18 cellular contexts compared by ENCODE assay signal in genomic region chr4:99395595-99396364, GRCh38. TPM values are rescaled to one million over a fixed set of nuclear protein-coding genes. Genes with fewer than 3 reads are reported as not detected.
DNase-seq lines count a peak whose midpoint lies in the region; ATAC-seq and TF ChIP-seq lines count a peak whose summit lies in the region.
"Had no signal": no experiment of that assay in that cellular context is flagged by ENCODE, and none has a peak within 500 bp of the region (broad histone marks: within the 10 kb centered on the region; RNA-seq: fewer than 3 reads in every experiment).

No MANE protein-coding gene starts in this region.

- no TSS peak for BruUV-seq in PC-3 (replicated peaks; lab: Mats Ljungman, UMichigan)

- H3K27ac Mint-ChIP-seq in activated naive CD4-positive, alpha-beta T cell treated with anti-CD3 and anti-CD28 coated beads, Interleukin-2, amount 10 ng/mL, durations not matched to agents 7 days and 5 days, result no peak overlapping the region
- H3K27ac Mint-ChIP-seq in activated naive CD4-positive, alpha-beta T cell treated with anti-CD3 and anti-CD28 coated beads, Interleukin-2, amount 50 U/mL, for 72 hours, result no peak overlapping the region
- H3K27ac Mint-ChIP-seq: activated T-helper 2 cell treated with anti-CD3 and anti-CD28 coated beads, Interferon-gamma antibody, Interleukin-2, Interleukin-4, amounts not matched to agents 10 μg/mL and 5 μg/mL and 100 μg/mL, durations not matched to agents 14 hours and 24 hours and 36 hours; CD8-positive, alpha-beta memory T cell had no signal

- no peaks in the 10 kb centered on the region for H3K36me3 Mint-ChIP-seq in activated naive CD4-positive, alpha-beta T cell treated with anti-CD3 and anti-CD28 coated beads, Interleukin-2, amount 10 ng/mL, durations not matched to agents 7 days and 5 days
- H3K36me3 Mint-ChIP-seq in activated naive CD4-positive, alpha-beta T cell treated with anti-CD3 and anti-CD28 coated beads, Interleukin-2, amount 50 U/mL, for 72 hours, result no peaks in the 10 kb centered on the region
- H3K36me3 Mint-ChIP-seq: CD8-positive, alpha-beta memory T cell; mesothelial cell of epicardium had no signal

- no peak overlapping the region for H3K4me3 Mint-ChIP-seq in activated naive CD4-positive, alpha-beta T cell treated with anti-CD3 and anti-CD28 coated beads, Interleukin-2, amount 10 ng/mL, durations not matched to agents 7 days and 5 days
- H3K4me3 Mint-ChIP-seq: CD8-positive, alpha-beta memory T cell; mesothelial cell of epicardium had no signal

- H3K27me3 ChIP-seq in DND-41 (ENCODE audit: insufficient read depth, low read length, poor library complexity), result no peaks in the 10 kb centered on the region
- no peaks in the 10 kb centered on the region for H3K27me3 ChIP-seq in PC-3 (ENCODE audit: low read length)

- H3K4me2 ChIP-seq in DND-41 (ENCODE audit: insufficient read depth, low read length) (no peak overlapping the region), PC-3 (ENCODE audit: low read length) (peak overlapping the region; percentile 38; the same call in 1 of the 2 replicates)

- TF ChIP-seq CTCF in DND-41 (IDR thresholded peaks at IDR 0.05; ENCODE audit: borderline replicate concordance, extremely low read depth, low read length, poor library complexity, severe bottlenecking), result no peak
- no peak for TF ChIP-seq CTCF in PC-3 (conservative IDR thresholded peaks at IDR 0.05; ENCODE audit: low read depth, low read length)

- intact Hi-C loops in PC-3 (cut with micrococcal nuclease), result no loop called here

- CTCF ChIA-PET in PC-3 (lab: Charles Lee), result no interaction called here
- CTCF ChIA-PET in activated naive CD4-positive, alpha-beta T cell treated with anti-CD3 and anti-CD28 coated beads, Interleukin-2, amount 10 ng/mL, durations not matched to agents 7 days and 5 days (lab: Charles Lee), result no interaction called here

- H3K27ac ChIP-seq in DND-41 (ENCODE audit: low read length), result no peak overlapping the region
- peak overlapping the region; percentile 3; the same call in 1 of the 2 replicates for H3K27ac ChIP-seq in PC-3 (ENCODE audit: low read length)

- H3K4me1 ChIP-seq in DND-41 (ENCODE audit: insufficient read depth, low read length) (peaks cover 9% of the 10 kb centered on the region), PC-3 (ENCODE audit: insufficient read depth, low read length) (peaks cover 12% of the 10 kb centered on the region)

- POLR2A ChIA-PET in PC-3 (lab: Charles Lee; ENCODE audit: unreplicated experiment), result interaction anchor here (0.5 kb wide), 1 partner anchor 47 kb away, joined by 4 read pairs; no protein-coding TSS in a partner anchor

- H2AFZ ChIP-seq in DND-41 (ENCODE audit: low read depth, low read length), result no peak overlapping the region
- H2AFZ ChIP-seq in PC-3 (ENCODE audit: low read length), result no peak overlapping the region

- no peaks in the 10 kb centered on the region for H3K9me3 Mint-ChIP-seq in activated naive CD4-positive, alpha-beta T cell treated with anti-CD3 and anti-CD28 coated beads, Interleukin-2, amount 10 ng/mL, durations not matched to agents 7 days and 5 days
- peaks cover 0 to 10% of the 10 kb centered on the region in 2 donors for H3K9me3 Mint-ChIP-seq in activated naive CD4-positive, alpha-beta T cell treated with anti-CD3 and anti-CD28 coated beads, Interleukin-2, amount 50 U/mL, for 72 hours

- ATAC-seq in DND-41 (ENCODE audit: insufficient read depth, low read depth) (peak; percentile 81), PC-3 (peak; percentile 24)
- no peak for ATAC-seq in activated naive CD4-positive, alpha-beta T cell treated with anti-CD3 and anti-CD28 coated beads, Interleukin-2, amount 50 U/mL, for 72 hours

- DNase-seq in DND-41 (peak; percentile 11), PC-3 (peak; percentile 58), fibroblast of peridontal ligament (ENCODE audit: extremely low read depth) (peak; percentile 71), renal cortical epithelial cell (ENCODE audit: low read depth) (peak; percentile 92), dermis blood vessel endothelial cell (no peak), NCI-H345 (lab: John Stamatoyannopoulos, UW) (no peak)
- no peak for DNase-seq in activated naive CD4-positive, alpha-beta T cell treated with anti-CD3 and anti-CD28 coated beads, Interleukin-2, amount 10 ng/mL, durations not matched to agents 7 days and 5 days
- DNase-seq in activated naive CD4-positive, alpha-beta T cell treated with anti-CD3 and anti-CD28 coated beads, Interleukin-2, amount 50 U/mL, for 72 hours (ENCODE audit: low spot score in 2 of 2), result no peak
- DNase-seq: activated CD4-positive, CD25-positive, alpha-beta regulatory T cell treated with anti-CD3 and anti-CD28 coated beads, Interleukin-2, amount 50 U/mL, for 72 hours; CD8-positive, alpha-beta memory T cell; glutamatergic neuron; NCI-H524; retina had no signal

- peaks cover 11% of the 10 kb centered on the region for H3K27me3 Mint-ChIP-seq in activated naive CD4-positive, alpha-beta T cell treated with anti-CD3 and anti-CD28 coated beads, Interleukin-2, amount 10 ng/mL, durations not matched to agents 7 days and 5 days

- H3K9ac ChIP-seq in DND-41 (ENCODE audit: low read depth, low read length) (no peak overlapping the region), PC-3 (ENCODE audit: low read length) (no peak overlapping the region)

- H3K4me3 ChIP-seq in DND-41 (ENCODE audit: low read depth in 1 of 2, low read length in 2 of 2) (no peak overlapping the region), PC-3 (ENCODE audit: low read length) (no peak overlapping the region)

- H3F3A ChIP-seq in PC-3 (ENCODE audit: low read length, unreplicated experiment), result no peaks in the 10 kb centered on the region

- H3K79me2 ChIP-seq in DND-41 (ENCODE audit: insufficient read depth, low read length) (no peaks in the 10 kb centered on the region), PC-3 (ENCODE audit: low read length) (no peaks in the 10 kb centered on the region)

- H3K9me3 ChIP-seq in DND-41 (ENCODE audit: insufficient read depth, low read length, severe bottlenecking) (peaks cover 2% of the 10 kb centered on the region), PC-3 (ENCODE audit: low read length) (no peaks in the 10 kb centered on the region)

- H3K4me1 Mint-ChIP-seq in activated naive CD4-positive, alpha-beta T cell treated with anti-CD3 and anti-CD28 coated beads, Interleukin-2, amount 10 ng/mL, durations not matched to agents 7 days and 5 days, result no peaks in the 10 kb centered on the region
- H3K4me1 Mint-ChIP-seq: CD8-positive, alpha-beta memory T cell had no signal

- H3K36me3 ChIP-seq in DND-41 (ENCODE audit: insufficient read depth, low read length) (no peaks in the 10 kb centered on the region), PC-3 (ENCODE audit: low read depth, low read length) (no peaks in the 10 kb centered on the region)

- H3K9me2 ChIP-seq in PC-3 (replicated peaks; ENCODE audit: low read length), result no peaks in the 10 kb centered on the region

- H4K20me1 ChIP-seq in DND-41 (ENCODE audit: insufficient read depth, low read length), result no peaks in the 10 kb centered on the region
- H4K20me1 ChIP-seq in PC-3 (ENCODE audit: low read length), result no peaks in the 10 kb centered on the region

RNA-seq across cellular contexts. Expression of gene ADH7, which starts 39.4 kb away (rescaled TPM):
- total RNA-seq in PC-3 (2014; rRNA removed) (not detected in 2 replicates), renal cortical epithelial cell (not detected in 2 replicates), dermis blood vessel endothelial cell (not detected in 2 replicates)
- not detected for total RNA-seq in activated naive CD4-positive, alpha-beta T cell treated with anti-CD3 and anti-CD28 coated beads, Interleukin-2, amount 50 U/mL, for 72 hours
- total RNA-seq: activated T-helper 2 cell treated with anti-CD3 and anti-CD28 coated beads, Interferon-gamma antibody, Interleukin-2, Interleukin-4, amounts not matched to agents 10 μg/mL and 5 μg/mL and 100 μg/mL, durations not matched to agents 14 hours and 24 hours and 36 hours; CD8-positive, alpha-beta memory T cell; dermis microvascular lymphatic vessel endothelial cell; mesothelial cell of epicardium; SK-MEL-5; urinary bladder had no signal

RNA-seq across cellular contexts. Expression of gene ADH1C, which starts 43.2 kb away (rescaled TPM):
- total RNA-seq in PC-3 (2014; rRNA removed) (not detected in 2 replicates), renal cortical epithelial cell (0.35 TPM in 1 of 2 replicates, not detected in the other), dermis blood vessel endothelial cell (not detected in 2 replicates)
- not detected for total RNA-seq in activated naive CD4-positive, alpha-beta T cell treated with anti-CD3 and anti-CD28 coated beads, Interleukin-2, amount 50 U/mL, for 72 hours
- total RNA-seq: activated T-helper 2 cell treated with anti-CD3 and anti-CD28 coated beads, Interferon-gamma antibody, Interleukin-2, Interleukin-4, amounts not matched to agents 10 μg/mL and 5 μg/mL and 100 μg/mL, durations not matched to agents 14 hours and 24 hours and 36 hours; CD8-positive, alpha-beta memory T cell; dermis microvascular lymphatic vessel endothelial cell; SK-MEL-5 had no signal

Comparison
In these comparisons a context has a peak if more than half of its experiments do, and no peak if none do; other contexts are left out.
1. ATAC-seq: peak in DND-41 (single experiment) and PC-3 (single experiment); none in activated naive CD4-positive, alpha-beta T cell treated with anti-CD3 and anti-CD28 coated beads, Interleukin-2, amount 50 U/mL, for 72 hours (0 of 2).
2. DNase-seq: peak in DND-41 (single experiment), PC-3 (single experiment), fibroblast of peridontal ligament (single experiment) and renal cortical epithelial cell (single experiment); none in activated naive CD4-positive, alpha-beta T cell treated with anti-CD3 and anti-CD28 coated beads, Interleukin-2, amount 10 ng/mL, durations not matched to agents 7 days and 5 days (single experiment), activated naive CD4-positive, alpha-beta T cell treated with anti-CD3 and anti-CD28 coated beads, Interleukin-2, amount 50 U/mL, for 72 hours (0 of 2), dermis blood vessel endothelial cell (single experiment) and NCI-H345 (single experiment).